In genomic region chr3:46463120-46463867, GRCh38 we compare ENCODE assay signal across 1 cellular context.
TF ChIP-seq lines count a peak whose summit lies in the region.

No MANE protein-coding gene starts in this region.

TF ChIP-seq in HepG2, 621 proteins besides CTCF, POLR2A, EP300 and RAD21:
- no peak for TF ChIP-seq ZFP37 (CRISPR knock-in tag; IDR thresholded peaks at IDR 0.05; ENCODE audit: borderline replicate concordance)
- TF ChIP-seq ZFYVE20 (CRISPR knock-in tag; IDR thresholded peaks at IDR 0.05; ENCODE audit: borderline replicate concordance, low read depth) = no peak
- TF ChIP-seq, protein P1, sequence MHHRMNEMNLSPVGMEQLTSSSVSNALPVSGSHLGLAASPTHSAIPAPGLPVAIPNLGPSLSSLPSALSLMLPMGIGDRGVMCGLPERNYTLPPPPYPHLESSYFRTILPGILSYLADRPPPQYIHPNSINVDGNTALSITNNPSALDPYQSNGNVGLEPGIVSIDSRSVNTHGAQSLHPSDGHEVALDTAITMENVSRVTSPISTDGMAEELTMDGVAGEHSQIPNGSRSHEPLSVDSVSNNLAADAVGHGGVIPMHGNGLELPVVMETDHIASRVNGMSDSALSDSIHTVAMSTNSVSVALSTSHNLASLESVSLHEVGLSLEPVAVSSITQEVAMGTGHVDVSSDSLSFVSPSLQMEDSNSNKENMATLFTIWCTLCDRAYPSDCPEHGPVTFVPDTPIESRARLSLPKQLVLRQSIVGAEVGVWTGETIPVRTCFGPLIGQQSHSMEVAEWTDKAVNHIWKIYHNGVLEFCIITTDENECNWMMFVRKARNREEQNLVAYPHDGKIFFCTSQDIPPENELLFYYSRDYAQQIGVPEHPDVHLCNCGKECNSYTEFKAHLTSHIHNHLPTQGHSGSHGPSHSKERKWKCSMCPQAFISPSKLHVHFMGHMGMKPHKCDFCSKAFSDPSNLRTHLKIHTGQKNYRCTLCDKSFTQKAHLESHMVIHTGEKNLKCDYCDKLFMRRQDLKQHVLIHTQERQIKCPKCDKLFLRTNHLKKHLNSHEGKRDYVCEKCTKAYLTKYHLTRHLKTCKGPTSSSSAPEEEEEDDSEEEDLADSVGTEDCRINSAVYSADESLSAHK (CRISPR knock-in tag; IDR thresholded peaks at IDR 0.05; ENCODE audit: borderline replicate concordance) = no peak
- TF ChIP-seq ZNF761 (CRISPR knock-in tag; conservative IDR thresholded peaks at IDR 0.05) = no peak
- TF ChIP-seq, protein P2, sequence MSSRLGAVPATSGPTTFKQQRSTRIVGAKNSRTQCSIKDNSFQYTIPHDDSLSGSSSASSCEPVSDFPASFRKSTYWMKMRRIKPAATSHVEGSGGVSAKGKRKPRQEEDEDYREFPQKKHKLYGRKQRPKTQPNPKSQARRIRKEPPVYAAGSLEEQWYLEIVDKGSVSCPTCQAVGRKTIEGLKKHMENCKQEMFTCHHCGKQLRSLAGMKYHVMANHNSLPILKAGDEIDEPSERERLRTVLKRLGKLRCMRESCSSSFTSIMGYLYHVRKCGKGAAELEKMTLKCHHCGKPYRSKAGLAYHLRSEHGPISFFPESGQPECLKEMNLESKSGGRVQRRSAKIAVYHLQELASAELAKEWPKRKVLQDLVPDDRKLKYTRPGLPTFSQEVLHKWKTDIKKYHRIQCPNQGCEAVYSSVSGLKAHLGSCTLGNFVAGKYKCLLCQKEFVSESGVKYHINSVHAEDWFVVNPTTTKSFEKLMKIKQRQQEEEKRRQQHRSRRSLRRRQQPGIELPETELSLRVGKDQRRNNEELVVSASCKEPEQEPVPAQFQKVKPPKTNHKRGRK (CRISPR knock-in tag; IDR thresholded peaks at IDR 0.05) = no peak
- no peak for TF ChIP-seq KLF6 (CRISPR knock-in tag; IDR thresholded peaks at IDR 0.05)
- TF ChIP-seq SOX13 (IDR thresholded peaks at IDR 0.05) = no peak
- no peak for TF ChIP-seq SOX13 (CRISPR knock-in tag; conservative IDR thresholded peaks at IDR 0.05 in 1 of 2, IDR thresholded peaks at IDR 0.05 in 1 of 2)
- TF ChIP-seq FOXM1 (CRISPR knock-in tag; IDR thresholded peaks at IDR 0.05) = no peak
- TF ChIP-seq NFIB (CRISPR knock-in tag; IDR thresholded peaks at IDR 0.05; ENCODE audit: borderline replicate concordance) = no peak
- TF ChIP-seq SIN3A (IDR thresholded peaks at IDR 0.05; ENCODE audit: borderline replicate concordance, low read depth, low read length) = no peak
- TF ChIP-seq MEF2D (CRISPR knock-in tag; IDR thresholded peaks at IDR 0.05) = no peak
